Comparison of ENCODE assay signal across 25 cellular contexts in the genomic region with DNA sequence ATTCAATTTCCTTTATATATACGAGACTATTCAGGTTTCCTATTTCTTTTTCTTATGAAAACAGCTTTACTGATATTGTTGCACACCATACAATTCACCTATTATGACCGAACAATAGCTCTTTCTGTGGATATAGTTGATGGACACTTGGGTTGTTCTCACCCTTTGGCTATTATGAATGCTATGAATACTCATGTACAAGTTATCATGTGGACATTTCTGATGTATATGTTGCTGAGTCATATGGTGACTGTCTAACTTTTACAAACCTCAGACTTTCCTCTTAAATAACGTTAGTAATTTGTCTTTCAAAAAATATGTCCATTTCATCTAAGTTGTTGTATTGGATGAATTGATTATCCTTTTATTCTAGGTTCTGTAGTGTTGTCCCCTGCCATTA. TPM values are rescaled to one million over a fixed set of nuclear protein-coding genes. Genes with fewer than 3 reads are reported as not detected.
DNase-seq lines count a peak whose midpoint lies in the region; ATAC-seq, FAIRE-seq and TF ChIP-seq lines count a peak whose summit lies in the region.
"Had no signal": no experiment of that assay in that cellular context is flagged by ENCODE, and none has a peak within 500 bp of the region (broad histone marks: within the 10 kb centered on the region; RNA-seq: fewer than 3 reads in every experiment).

No MANE protein-coding gene starts in this region.

- no peak for TF ChIP-seq EP300 in A549 (IDR thresholded peaks at IDR 0.05)

- H3K9me3 ChIP-seq in A549 (no peaks in the 10 kb centered on the region), right cardiac atrium (ENCODE audit: control insufficient read depth, low read length) (no peaks in the 10 kb centered on the region)
- H3K9me3 ChIP-seq: body of pancreas, gastroesophageal sphincter had no signal

- whole genome bisulfite sequencing in A549 (ENCODE audit: missing lambda C conversion rate): 54% methylated on average over 3 of the region's 3 CpGs
- 45% methylated on average over 3 of the region's 3 CpGs for WGBS in right cardiac atrium

- intact Hi-C loops in right cardiac atrium (cut with DNase I): no loop called here

- H3K27ac ChIP-seq in A549 (no peak overlapping the region), RWPE1 (no peak overlapping the region), right cardiac atrium (ENCODE audit: low read length) (no peak overlapping the region)
- H3K27ac ChIP-seq: BLaER1 treated with 17β-estradiol and CSF1 and Interleukin-3, amounts not matched to agents 10 nM and 100 nM; body of pancreas; gastroesophageal sphincter had no signal

- TF ChIP-seq CTCF in A549 (IDR thresholded peaks at IDR 0.05): no peak
- TF ChIP-seq CTCF in RWPE1 (conservative IDR thresholded peaks at IDR 0.05; ENCODE audit: low read depth): no peak
- no peak for TF ChIP-seq CTCF in epithelial cell of esophagus (IDR thresholded peaks at IDR 0.05; ENCODE audit: insufficient read depth, low read depth, low read length, missing control alignments)

- H3K4me2 ChIP-seq in A549: no peak overlapping the region
- H3K4me2 ChIP-seq: BLaER1 treated with 17β-estradiol and CSF1 and Interleukin-3, amounts not matched to agents 10 nM and 100 nM had no signal

- TF ChIP-seq POLR2A in A549 (IDR thresholded peaks at IDR 0.05; ENCODE audit: low read length): no peak

- FAIRE-seq in A549 (lab: Jason Lieb, UNC): no peak
- FAIRE-seq: small intestine had no signal

- POLR2A ChIA-PET in A549 (lab: Yijun Ruan, JAX): interaction anchor here (0.6 kb wide), 1 partner anchor 16 kb away, joined by 4 read pairs; a partner anchor contains a TSS
- POLR2A ChIA-PET in RWPE1 (lab: Yijun Ruan, JAX; ENCODE audit: low non-redundant PET): no interaction called here

- no peak for DNase-seq in A549 (ENCODE audit: low read depth in 1 of 2, low spot score in 1 of 2)
- peak; percentile 8 for DNase-seq in RWPE1 (ENCODE audit: low spot score)
- DNase-seq in epithelial cell of esophagus (ENCODE audit: low read depth): peak; percentile 61
- no peak for DNase-seq in KG1 (lab: John Stamatoyannopoulos, UW)
- DNase-seq in right cardiac atrium: no peak
- no peak for DNase-seq in effector CD8-positive, alpha-beta T cell (lab: John Stamatoyannopoulos, UW)
- DNase-seq in HuH-7 (ENCODE audit: low spot score): no peak
- DNase-seq: activated CD4-positive, alpha-beta T cell treated with anti-CD3 and anti-CD28 coated beads, Interleukin-2, amount 50 U/mL, for 4 hours; activated gamma-delta T cell; body of pancreas; Calu3; hippocampal formation; left ventricle myocardium superior; midbrain; naive thymus-derived CD8-positive, alpha-beta T cell; NCI-H1694 treated with DMSO at 0.1 percent for 48 hours; NCI-H526; small intestine; stimulated activated CD4-positive, alpha-beta T cell treated with anti-CD3 and anti-CD28 coated beads, Interleukin-2, amount 100 ng/mL, for 24 hours; substantia nigra; T1000 had no signal

- peak in 1 of 2 experiments; percentile 31; a peak in 1 of 6 replicates for ATAC-seq in A549
- peak; percentile 42 for ATAC-seq in GM18868 (IDR thresholded peaks at IDR 0.05; ENCODE audit: unreplicated experiment)
- no peak for ATAC-seq in right cardiac atrium
- ATAC-seq: body of pancreas; gastroesophageal sphincter; left ventricle myocardium superior; naive thymus-derived CD8-positive, alpha-beta T cell; WTC11 had no signal

- TF ChIP-seq RAD21 in A549 (conservative IDR thresholded peaks at IDR 0.05 in 1 of 2, IDR thresholded peaks at IDR 0.05 in 1 of 2): no peak

- CTCF ChIA-PET in A549 (lab: Yijun Ruan, JAX) (no interaction called here), RWPE1 (lab: Yijun Ruan, JAX) (interaction anchor here (0.6 kb wide), 2 partner anchors 15 to 694 kb away, joined by 3 to 4 read pairs; no protein-coding TSS in a partner anchor)

- H3K4me3 ChIP-seq in A549 (no peak overlapping the region), epithelial cell of esophagus (ENCODE audit: low read length) (no peak overlapping the region), right cardiac atrium (ENCODE audit: low read length) (no peak overlapping the region)
- H3K4me3 ChIP-seq: BLaER1 treated with 17β-estradiol and CSF1 and Interleukin-3, amounts not matched to agents 10 nM and 100 nM; body of pancreas; gastroesophageal sphincter had no signal

- H3K4me1 ChIP-seq in A549 (peaks cover 12% of the 10 kb centered on the region), right cardiac atrium (ENCODE audit: control insufficient read depth, insufficient read depth, low read length) (no peaks in the 10 kb centered on the region)
- H3K4me1 ChIP-seq: BLaER1 treated with 17β-estradiol and CSF1 and Interleukin-3, amounts not matched to agents 10 nM and 100 nM; body of pancreas; gastroesophageal sphincter had no signal

- H3K27me3 ChIP-seq in right cardiac atrium (ENCODE audit: control insufficient read depth, insufficient read depth): no peaks in the 10 kb centered on the region
- H3K27me3 ChIP-seq: BLaER1 treated with 17β-estradiol and CSF1 and Interleukin-3, amounts not matched to agents 10 nM and 100 nM; body of pancreas; gastroesophageal sphincter had no signal

TF ChIP-seq in A549, 52 proteins besides CTCF, POLR2A, EP300 and RAD21:
- TF ChIP-seq RNF2 (IDR thresholded peaks at IDR 0.05; ENCODE audit: borderline replicate concordance, low read depth) (no peak), MAFK (IDR thresholded peaks at IDR 0.05; ENCODE audit: partially characterized antibody) (peak; percentile 51)

RNA-seq across cellular contexts. Expression of a gene that starts 15.7 kb away (rescaled TPM):
- polyA plus RNA-seq in A549 (2011; rRNA removed): 11.3 and 11.5 TPM in 2 replicates
- polyA plus RNA-seq in A549 (2012; cell fraction: cytosol; rRNA removed): 2.0 and 2.3 TPM in 2 replicates
- polyA plus RNA-seq in A549 (2012; cell fraction: nucleus; rRNA removed): 0.91 and 1.1 TPM in 2 replicates
- 1.8 to 1.9 TPM (median 1.8 TPM) in 3 replicates for polyA plus RNA-seq in A549 (2017; fragmentation: RNase III; extraction: RNeasy Plus Mini Kit Qiagen cat#74134 plus additional on column Dnase treatment)
- polyA minus RNA-seq in A549 (2011; rRNA and poly(A)+ RNA removed): 17.0 and 18.6 TPM in 2 replicates
- total RNA-seq in right cardiac atrium: 10 to 100 TPM; 13.4 to 15.4 (median 14.4) TPM
- 6.3 TPM for polyA plus RNA-seq in right cardiac atrium

RNA-seq across cellular contexts. Expression of a gene that starts 33.9 kb away (rescaled TPM):
- polyA plus RNA-seq in A549 (2011; rRNA removed): 107 and 141 TPM in 2 replicates
- polyA plus RNA-seq in A549 (2012; cell fraction: cytosol; rRNA removed): 147 and 167 TPM in 2 replicates
- 90.9 and 95.9 TPM in 2 replicates for polyA plus RNA-seq in A549 (2012; cell fraction: nucleus; rRNA removed)
- polyA plus RNA-seq in A549 (2017; fragmentation: RNase III; extraction: RNeasy Plus Mini Kit Qiagen cat#74134 plus additional on column Dnase treatment): 168 to 180 TPM (median 169 TPM) in 3 replicates
- 28.7 and 34.5 TPM in 2 replicates for polyA minus RNA-seq in A549 (2011; rRNA and poly(A)+ RNA removed)
- 10 to 100 TPM; 61.8 to 91.7 (median 68.0) TPM for total RNA-seq in right cardiac atrium
- 26.5 TPM for polyA plus RNA-seq in right cardiac atrium

RNA-seq across cellular contexts. Expression of a gene that starts 34.7 kb away (rescaled TPM):
- 37.5 and 39.8 TPM in 2 replicates for polyA plus RNA-seq in A549 (2011; rRNA removed)
- 6.6 and 7.6 TPM in 2 replicates for polyA plus RNA-seq in A549 (2012; cell fraction: cytosol; rRNA removed)
- 4.4 and 6.1 TPM in 2 replicates for polyA plus RNA-seq in A549 (2012; cell fraction: nucleus; rRNA removed)
- 22.6 to 23.4 TPM (median 23.2 TPM) in 3 replicates for polyA plus RNA-seq in A549 (2017; fragmentation: RNase III; extraction: RNeasy Plus Mini Kit Qiagen cat#74134 plus additional on column Dnase treatment)
- polyA minus RNA-seq in A549 (2011; rRNA and poly(A)+ RNA removed): 35.1 and 38.1 TPM in 2 replicates
- 10 to 100 TPM; 24.0 to 29.0 (median 27.3) TPM for total RNA-seq in right cardiac atrium
- polyA plus RNA-seq in right cardiac atrium: 9.1 TPM

Comparison
In these comparisons a context has a peak if more than half of its experiments do, and no peak if none do; other contexts are left out.
1. DNase-seq: peak in RWPE1 (single experiment) and epithelial cell of esophagus (single experiment); none in A549 (0 of 2), KG1 (single experiment), right cardiac atrium (0 of 3), effector CD8-positive, alpha-beta T cell (single experiment) and HuH-7 (single experiment).